ENCODE assay signal across 11 cellular contexts in genomic region chr10:63210611-63211196, GRCh38.
A peak's percentile ranks its signal among the peaks of the same experiment; 100 is the strongest.
DNase-seq lines count a peak whose midpoint lies in the region; ATAC-seq and TF ChIP-seq lines count a peak whose summit lies in the region.
"Had no signal": no experiment of that assay in that cellular context is flagged by ENCODE, and none has a peak within 500 bp of the region (broad histone marks: within the 10 kb centered on the region; RNA-seq: fewer than 3 reads in every experiment).

No MANE protein-coding gene starts in this region.

- POLR2A ChIA-PET in WTC11 (lab: Charles Lee), result interaction anchor here (0.6 kb wide), 1 partner anchor 229 kb away, joined by 3 read pairs; no protein-coding TSS in a partner anchor

- ATAC-seq in HG02678 (IDR thresholded peaks at IDR 0.05; ENCODE audit: unreplicated experiment) (peak; percentile 34), WTC11 (no peak), GM21423 (IDR thresholded peaks at IDR 0.05; ENCODE audit: unreplicated experiment) (no peak)
- ATAC-seq: body of pancreas had no signal

- no peak overlapping the region for H3K4me3 Mint-ChIP-seq in WTC11
- H3K4me3 Mint-ChIP-seq in nephron progenitor cell, result no peak overlapping the region
- H3K4me3 Mint-ChIP-seq: mesothelial cell of epicardium had no signal

- H3K27ac Mint-ChIP-seq in WTC11, result peak overlapping the region; percentile 50; the same call in 1 of the 2 replicates
- H3K27ac Mint-ChIP-seq in nephron progenitor cell, result peak overlapping the region; percentile 70

- CTCF ChIA-PET in WTC11 (lab: Charles Lee), result interaction anchor here (1.2 kb wide), 1 partner anchor 44 kb away, joined by 3 read pairs; no protein-coding TSS in a partner anchor

- H3K27me3 Mint-ChIP-seq in WTC11 (ENCODE audit: low read depth), result no peaks in the 10 kb centered on the region
- no peaks in the 10 kb centered on the region for H3K27me3 Mint-ChIP-seq in nephron progenitor cell (ENCODE audit: low read depth, poor library complexity)

- peaks cover 73% of the 10 kb centered on the region for H3K36me3 Mint-ChIP-seq in WTC11
- H3K36me3 Mint-ChIP-seq in nephron progenitor cell (ENCODE audit: low read depth), result peaks cover 71% of the 10 kb centered on the region

- DNase-seq in NCI-H2227 (lab: John Stamatoyannopoulos, UW; ENCODE audit: unreplicated experiment) (peak; percentile 1), NCI-H2227 treated with DMSO at 0.1 percent for 48 hours (lab: John Stamatoyannopoulos, UW) (no peak), WTC11 (ENCODE audit: low spot score) (no peak), nephron progenitor cell (no peak), A172 (ENCODE audit: low spot score) (no peak), DMS 273 (lab: John Stamatoyannopoulos, UW; ENCODE audit: unreplicated experiment) (no peak)
- DNase-seq: 8988T, body of pancreas had no signal

- H3K9me3 Mint-ChIP-seq in WTC11, result peaks cover 3% of the 10 kb centered on the region; the same call in 1 of the 2 replicates
- peaks cover 5% of the 10 kb centered on the region for H3K9me3 Mint-ChIP-seq in nephron progenitor cell

- TF ChIP-seq CTCF in WTC11 (IDR thresholded peaks at IDR 0.05) (no peak), nephron progenitor cell (IDR thresholded peaks at IDR 0.05) (no peak)

- H3K4me1 Mint-ChIP-seq in WTC11 (peaks cover 57% of the 10 kb centered on the region), nephron progenitor cell (peaks cover 33% of the 10 kb centered on the region)

TF ChIP-seq in WTC11, 78 proteins besides CTCF, POLR2A, EP300 and RAD21:
- no peak for TF ChIP-seq IRF2 (CRISPR knock-in tag; IDR thresholded peaks at IDR 0.05; ENCODE audit: borderline replicate concordance, low read depth)
- TF ChIP-seq ZNF219 (CRISPR knock-in tag; IDR thresholded peaks at IDR 0.05; ENCODE audit: borderline replicate concordance), result no peak
- TF ChIP-seq ZNF232 (CRISPR knock-in tag; IDR thresholded peaks at IDR 0.05), result no peak
- TF ChIP-seq NFATC4 (CRISPR knock-in tag; IDR thresholded peaks at IDR 0.05), result no peak
